In the genomic region with DNA sequence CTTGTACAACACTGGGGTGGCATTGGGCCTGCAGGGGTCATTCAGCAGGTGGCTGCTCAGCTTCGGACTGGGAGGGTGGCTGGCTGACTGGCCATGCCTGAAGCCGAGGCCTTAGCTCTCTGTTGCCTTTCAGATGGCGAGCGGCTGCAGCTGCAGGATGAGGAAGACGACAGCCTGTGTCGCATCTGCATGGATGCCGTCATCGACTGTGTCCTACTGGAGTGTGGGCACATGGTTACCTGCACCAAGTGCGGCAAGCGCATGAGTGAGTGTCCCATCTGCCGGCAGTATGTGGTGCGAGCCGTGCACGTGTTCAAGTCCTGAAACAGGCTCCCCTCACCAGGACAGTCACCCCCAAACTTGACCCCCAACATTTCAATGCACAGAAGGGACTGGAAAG, we compare ENCODE assay signal across 1 cellular context.
TF ChIP-seq lines count a peak whose summit lies in the region.

No MANE protein-coding gene starts in this region.

TF ChIP-seq in H1, 55 proteins besides CTCF, POLR2A, EP300 and RAD21 (continued from another document):
- TF ChIP-seq SIN3A (conservative IDR thresholded peaks at IDR 0.05 in 1 of 2, IDR thresholded peaks at IDR 0.05 in 1 of 2; ENCODE audit: low read depth in 1 of 2, low read length in 2 of 2): no peak
- TF ChIP-seq ZNF274 (IDR thresholded peaks at IDR 0.05; ENCODE audit: borderline replicate concordance, extremely low read depth, low read length): no peak
- no peak for TF ChIP-seq RNF2 (IDR thresholded peaks at IDR 0.05; ENCODE audit: borderline replicate concordance, low read depth, low read length, missing control alignments, poor library complexity, severe bottlenecking)
